In genomic region chr13:114314074-114314912, GRCh38 we compare ENCODE assay signal across 8 cellular contexts. TPM values are rescaled to one million over a fixed set of nuclear protein-coding genes. Genes with fewer than 3 reads are reported as not detected.
DNase-seq lines count a peak whose midpoint lies in the region; TF ChIP-seq lines count a peak whose summit lies in the region.

Gene CHAMP1, plus strand, starts transcription at chr13:114314503. Its CDS starts 9,340 bp downstream, at chr13:114323843.

- peak within 1 kb of the TSS; percentile 88 for H3K4me3 Mint-ChIP-seq in nephron progenitor cell
- H3K4me3 Mint-ChIP-seq in stimulated activated naive CD8-positive, alpha-beta T cell treated with anti-CD3 and anti-CD28 coated beads, Interleukin-15, Interleukin-2, amounts not matched to agents 100 ng/mL and 50 ng/mL, for 24 hours: peak within 1 kb of the TSS; percentile 92

- peaks cover 33% of the 10 kb centered on the region for H3K36me3 Mint-ChIP-seq in nephron progenitor cell (ENCODE audit: low read depth)
- H3K36me3 Mint-ChIP-seq in stimulated activated naive CD8-positive, alpha-beta T cell treated with anti-CD3 and anti-CD28 coated beads, Interleukin-15, Interleukin-2, amounts not matched to agents 100 ng/mL and 50 ng/mL, for 24 hours (ENCODE audit: low read depth): peaks cover 19% of the 10 kb centered on the region

- H3K9me3 ChIP-seq in HAP-1: no peaks in the 10 kb centered on the region
- H3K9me3 ChIP-seq in MG63: no peaks in the 10 kb centered on the region

- in situ Hi-C loops in G401 (cut with HindIII; ENCODE audit: low sequenced_read_pairs) (no loop called here), HAP-1 (cut with MboI; ENCODE audit: low sequenced_read_pairs) (no loop called here)

- H3K27me3 Mint-ChIP-seq in nephron progenitor cell (ENCODE audit: low read depth, poor library complexity): no peaks in the 10 kb centered on the region
- no peaks in the 10 kb centered on the region for H3K27me3 Mint-ChIP-seq in stimulated activated naive CD8-positive, alpha-beta T cell treated with anti-CD3 and anti-CD28 coated beads, Interleukin-15, Interleukin-2, amounts not matched to agents 100 ng/mL and 50 ng/mL, for 24 hours

- TF ChIP-seq CTCF in nephron progenitor cell (IDR thresholded peaks at IDR 0.05): no peak

- peak within 1 kb of the TSS; percentile 48 for H3K27ac Mint-ChIP-seq in nephron progenitor cell
- H3K27ac Mint-ChIP-seq in stimulated activated naive CD8-positive, alpha-beta T cell treated with anti-CD3 and anti-CD28 coated beads, Interleukin-15, Interleukin-2, amounts not matched to agents 100 ng/mL and 50 ng/mL, for 24 hours: peak within 1 kb of the TSS; percentile 90

- DNase-seq in G401 (ENCODE audit: low spot score) (peak; percentile 92), HAP-1 (ENCODE audit: low spot score in 2 of 2) (peak; percentile 91 to 96), MG63 (peak; percentile 97), SIG-M5 (lab: John Stamatoyannopoulos, UW) (peak; percentile 66), activated gamma-delta T cell (lab: John Stamatoyannopoulos, UW) (peak; percentile 81), fibroblast of the conjunctiva (ENCODE audit: low read depth) (peak; percentile 90), nephron progenitor cell (peak; percentile 93)

- H3K4me1 ChIP-seq in HAP-1: peaks cover 18% of the 10 kb centered on the region

- H3K4me3 ChIP-seq in HAP-1: peak within 1 kb of the TSS; percentile 62
- peak within 1 kb of the TSS; percentile 94 for H3K4me3 ChIP-seq in MG63

- H3K9me3 Mint-ChIP-seq in nephron progenitor cell: peaks cover 1% of the 10 kb centered on the region
- no peaks in the 10 kb centered on the region for H3K9me3 Mint-ChIP-seq in stimulated activated naive CD8-positive, alpha-beta T cell treated with anti-CD3 and anti-CD28 coated beads, Interleukin-15, Interleukin-2, amounts not matched to agents 100 ng/mL and 50 ng/mL, for 24 hours

- H3K4me1 Mint-ChIP-seq in nephron progenitor cell: peaks cover 60% of the 10 kb centered on the region
- H3K4me1 Mint-ChIP-seq in stimulated activated naive CD8-positive, alpha-beta T cell treated with anti-CD3 and anti-CD28 coated beads, Interleukin-15, Interleukin-2, amounts not matched to agents 100 ng/mL and 50 ng/mL, for 24 hours (ENCODE audit: low read depth): peaks cover 55% of the 10 kb centered on the region

- no peaks in the 10 kb centered on the region for H3K27me3 ChIP-seq in HAP-1 (ENCODE audit: low read depth)
- H3K27me3 ChIP-seq in MG63: no peaks in the 10 kb centered on the region

- H3K36me3 ChIP-seq in HAP-1 (replicated peaks): peaks cover 7% of the 10 kb centered on the region
- H3K36me3 ChIP-seq in MG63: peaks cover 14% of the 10 kb centered on the region

RNA-seq across cellular contexts. Expression of gene CHAMP1, which starts in this region (rescaled TPM):
- total RNA-seq in G401 (2014; rRNA removed; shearing (Covaris generic)): 8.6 and 18.0 TPM in 2 replicates
- total RNA-seq in MG63 (2014; rRNA removed; shearing (Covaris generic); ENCODE audit: low replicate concordance): 5.0 and 20.2 TPM in 2 replicates

Comparison
In these comparisons a context has a peak if more than half of its experiments do, and no peak if none do; other contexts are left out.
1. Peak in every context shown above with its lines: DNase-seq and H3K4me3 ChIP-seq.